18 cellular contexts compared by ENCODE assay signal in genomic region chr1:186409091-186409490, GRCh38. TPM values are rescaled to one million over a fixed set of nuclear protein-coding genes. Genes with fewer than 3 reads are reported as not detected.
DNase-seq lines count a peak whose midpoint lies in the region; ATAC-seq and TF ChIP-seq lines count a peak whose summit lies in the region.
"Had no signal": no experiment of that assay in that cellular context is flagged by ENCODE, and none has a peak within 500 bp of the region (broad histone marks: within the 10 kb centered on the region; RNA-seq: fewer than 3 reads in every experiment).

No MANE protein-coding gene starts in this region.

- H3K27me3 Mint-ChIP-seq in activated CD4-positive, alpha-beta T cell treated with anti-CD3 and anti-CD28 coated beads, Interleukin-2, amount 10 ng/mL, durations not matched to agents 24 days and 14 days, result no peaks in the 10 kb centered on the region
- H3K27me3 Mint-ChIP-seq: activated T-helper 17 cell treated with anti-CD3 and anti-CD28 coated beads, Interleukin-2, amount 50 U/mL, for 72 hours had no signal

- H3K36me3 ChIP-seq in colonic mucosa, result no peaks in the 10 kb centered on the region

- no peaks in the 10 kb centered on the region for H3K9me3 ChIP-seq in colonic mucosa
- H3K9me3 ChIP-seq: thoracic aorta had no signal

- in situ Hi-C loops in G401 (cut with HindIII; ENCODE audit: low sequenced_read_pairs), result no loop called here

- TF ChIP-seq CTCF in colonic mucosa (IDR thresholded peaks at IDR 0.05), result no peak

- H3K9me3 Mint-ChIP-seq in activated CD4-positive, alpha-beta T cell treated with anti-CD3 and anti-CD28 coated beads, Interleukin-2, amount 10 ng/mL, durations not matched to agents 24 days and 14 days, result no peaks in the 10 kb centered on the region
- H3K9me3 Mint-ChIP-seq: activated T-helper 17 cell treated with anti-CD3 and anti-CD28 coated beads, Interleukin-2, amount 50 U/mL, for 72 hours; T-helper 2 cell treated with Interferon-gamma antibody and Interleukin-4, amounts not matched to agents 5 μg/mL and 100 μg/mL, for 36 hours had no signal

- H3K4me3 ChIP-seq in colonic mucosa, result no peak overlapping the region
- H3K4me3 ChIP-seq: thoracic aorta had no signal

- intact Hi-C loops in activated CD4-positive, alpha-beta T cell treated with anti-CD3 and anti-CD28 coated beads, Interleukin-2, amount 10 ng/mL, durations not matched to agents 24 days and 14 days (cut with micrococcal nuclease), result no loop called here
- intact Hi-C loops in colonic mucosa (cut with DNase I), result no loop called here

- H3K27ac ChIP-seq in colonic mucosa, result no peak overlapping the region
- H3K27ac ChIP-seq: thoracic aorta had no signal

- no peak overlapping the region for H3K4me3 Mint-ChIP-seq in activated CD4-positive, alpha-beta T cell treated with anti-CD3 and anti-CD28 coated beads, Interleukin-2, amount 10 ng/mL, durations not matched to agents 24 days and 14 days
- H3K4me3 Mint-ChIP-seq: activated T-helper 17 cell treated with anti-CD3 and anti-CD28 coated beads, Interleukin-2, amount 50 U/mL, for 72 hours; T-helper 2 cell treated with Interferon-gamma antibody and Interleukin-4, amounts not matched to agents 5 μg/mL and 100 μg/mL, for 36 hours had no signal

- H3K4me1 Mint-ChIP-seq in activated CD4-positive, alpha-beta T cell treated with anti-CD3 and anti-CD28 coated beads, Interleukin-2, amount 10 ng/mL, durations not matched to agents 24 days and 14 days, result peaks cover 9% of the 10 kb centered on the region
- H3K4me1 Mint-ChIP-seq: activated T-helper 17 cell treated with anti-CD3 and anti-CD28 coated beads, Interleukin-2, amount 50 U/mL, for 72 hours had no signal

- no peak overlapping the region for H3K9ac ChIP-seq in colonic mucosa (ENCODE audit: low read depth in 2 of 2, low read length in 2 of 2)

- DNase-seq in activated CD4-positive, alpha-beta T cell treated with anti-CD3 and anti-CD28 coated beads, Interleukin-2, amount 10 ng/mL, durations not matched to agents 24 days and 14 days, result peak; percentile 63
- DNase-seq in activated CD4-positive, alpha-beta T cell treated with anti-CD3 and anti-CD28 coated beads, Interleukin-2, amount 50 U/mL, for 48 hours, result no peak
- DNase-seq in colonic mucosa (no peak), G401 (ENCODE audit: low spot score) (no peak), DMS79 treated with DMSO at 0.1 percent for 48 hours (lab: John Stamatoyannopoulos, UW) (no peak)
- DNase-seq in stimulated activated naive CD4-positive, alpha-beta T cell (lab: John Stamatoyannopoulos, UW), result no peak
- DNase-seq: 8988T, midbrain, NCI-H1092, NCI-H446, small intestine had no signal

- no peaks in the 10 kb centered on the region for H3K27me3 ChIP-seq in colonic mucosa

- no peaks in the 10 kb centered on the region for H3K4me1 ChIP-seq in colonic mucosa

- ATAC-seq in HG02623 (IDR thresholded peaks at IDR 0.05; ENCODE audit: unreplicated experiment), result peak; percentile 71
- ATAC-seq in HG03457 (IDR thresholded peaks at IDR 0.05; ENCODE audit: unreplicated experiment), result peak; percentile 55
- ATAC-seq: activated T-helper 17 cell treated with anti-CD3 and anti-CD28 coated beads, Interleukin-2, amount 50 U/mL, for 72 hours had no signal

- H3K36me3 Mint-ChIP-seq in activated CD4-positive, alpha-beta T cell treated with anti-CD3 and anti-CD28 coated beads, Interleukin-2, amount 10 ng/mL, durations not matched to agents 24 days and 14 days (ENCODE audit: low read depth), result peaks cover 21% of the 10 kb centered on the region

- no peak overlapping the region for H3K27ac Mint-ChIP-seq in activated CD4-positive, alpha-beta T cell treated with anti-CD3 and anti-CD28 coated beads, Interleukin-2, amount 10 ng/mL, durations not matched to agents 24 days and 14 days
- H3K27ac Mint-ChIP-seq: activated T-helper 17 cell treated with anti-CD3 and anti-CD28 coated beads, Interleukin-2, amount 50 U/mL, for 72 hours; T-helper 2 cell treated with Interferon-gamma antibody and Interleukin-4, amounts not matched to agents 5 μg/mL and 100 μg/mL, for 36 hours had no signal

RNA-seq across cellular contexts. Expression of gene ODR4, which starts 33.5 kb away (rescaled TPM):
- 15.6 and 20.0 TPM in 2 replicates for total RNA-seq in activated CD4-positive, alpha-beta T cell treated with anti-CD3 and anti-CD28 coated beads, Interleukin-2, amount 10 ng/mL, durations not matched to agents 24 days and 14 days
- 10 to 100 TPM; 17.6 to 21.4 TPM for total RNA-seq in colonic mucosa
- total RNA-seq in G401 (2014; rRNA removed; shearing (Covaris generic)), result 12.4 and 29.5 TPM in 2 replicates

RNA-seq across cellular contexts. Expression of gene TPR, which starts 34.0 kb away (rescaled TPM):
- 174 and 185 TPM in 2 replicates for total RNA-seq in activated CD4-positive, alpha-beta T cell treated with anti-CD3 and anti-CD28 coated beads, Interleukin-2, amount 10 ng/mL, durations not matched to agents 24 days and 14 days
- 10 to 100 TPM; 68.1 to 87.0 TPM for total RNA-seq in colonic mucosa
- 48.3 and 53.6 TPM in 2 replicates for total RNA-seq in G401 (2014; rRNA removed; shearing (Covaris generic))

RNA-seq across cellular contexts. Expression of gene PDC, which starts 51.8 kb away (rescaled TPM):
- not detected in 2 replicates for total RNA-seq in activated CD4-positive, alpha-beta T cell treated with anti-CD3 and anti-CD28 coated beads, Interleukin-2, amount 10 ng/mL, durations not matched to agents 24 days and 14 days
- total RNA-seq in colonic mucosa, result not detected
- not detected in 2 replicates for total RNA-seq in G401 (2014; rRNA removed; shearing (Covaris generic))
- total RNA-seq: activated T-helper 17 cell treated with anti-CD3 and anti-CD28 coated beads, Interleukin-2, amount 50 U/mL, for 72 hours; astrocyte; osteoblast; thoracic aorta had no signal
